14 cellular contexts compared by ENCODE assay signal in the genomic region with DNA sequence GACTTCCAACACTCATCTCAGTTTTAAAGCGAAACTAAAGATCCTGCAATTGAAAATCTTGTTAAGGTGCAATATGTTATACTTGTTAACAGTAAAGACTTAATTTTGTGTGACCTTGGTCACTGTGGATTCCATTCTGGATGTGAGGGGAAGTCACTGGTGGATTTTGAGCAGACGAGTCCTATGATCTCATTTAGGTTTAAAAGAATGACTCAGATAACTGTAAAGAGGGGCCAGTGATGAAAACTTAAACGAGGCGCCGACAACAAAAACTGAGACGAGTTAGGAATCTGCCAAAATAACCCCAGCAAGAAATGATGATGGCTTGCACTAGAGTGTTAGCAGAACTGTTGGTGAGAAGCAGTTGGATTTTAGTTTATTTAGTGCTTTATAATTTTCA. TPM values are rescaled to one million over a fixed set of nuclear protein-coding genes. Genes with fewer than 3 reads are reported as not detected.
A peak's percentile ranks its signal among the peaks of the same experiment; 100 is the strongest.
DNase-seq lines count a peak whose midpoint lies in the region; ATAC-seq and TF ChIP-seq lines count a peak whose summit lies in the region.
"Had no signal": no experiment of that assay in that cellular context is flagged by ENCODE, and none has a peak within 500 bp of the region (broad histone marks: within the 10 kb centered on the region; RNA-seq: fewer than 3 reads in every experiment).

No MANE protein-coding gene starts in this region.

- H3K36me3 Mint-ChIP-seq in chondrocyte (ENCODE audit: low read depth) (peaks cover 3% of the 10 kb centered on the region), osteocyte (ENCODE audit: unreplicated experiment) (peaks cover 6% of the 10 kb centered on the region)
- peaks cover 11% of the 10 kb centered on the region for H3K36me3 Mint-ChIP-seq in activated CD4-positive, alpha-beta memory T cell treated with anti-CD3 and anti-CD28 coated beads for 36 hours

- TF ChIP-seq CTCF in chondrocyte (IDR thresholded peaks at IDR 0.05) (no peak), osteocyte (IDR thresholded peaks at IDR 0.05) (no peak), A673 (conservative IDR thresholded peaks at IDR 0.05; ENCODE audit: low read depth, low read length) (no peak)

- peaks cover 29% of the 10 kb centered on the region for H3K4me1 ChIP-seq in A673 (ENCODE audit: insufficient read depth, low read length, poor library complexity, severe bottlenecking)
- H3K4me1 ChIP-seq: Peyer's patch had no signal

- peaks cover 8% of the 10 kb centered on the region for H3K9me3 ChIP-seq in A673 (ENCODE audit: low read depth, low read length, poor library complexity, severe bottlenecking)

- H3K27me3 Mint-ChIP-seq in chondrocyte (ENCODE audit: low read depth) (no peaks in the 10 kb centered on the region), osteocyte (ENCODE audit: unreplicated experiment) (no peaks in the 10 kb centered on the region)
- H3K27me3 Mint-ChIP-seq in activated CD4-positive, alpha-beta memory T cell treated with anti-CD3 and anti-CD28 coated beads for 36 hours = no peaks in the 10 kb centered on the region
- H3K27me3 Mint-ChIP-seq: T-helper 17 cell had no signal

- CTCF ChIA-PET in A673 (lab: Charles Lee) = no interaction called here
- CTCF ChIA-PET in activated CD4-positive, alpha-beta memory T cell treated with anti-CD3 and anti-CD28 coated beads for 36 hours (lab: Charles Lee) = no interaction called here

- no peaks in the 10 kb centered on the region for H3K36me3 ChIP-seq in A673 (ENCODE audit: insufficient read depth, low read length, poor library complexity, severe bottlenecking)
- H3K36me3 ChIP-seq: Peyer's patch had no signal

- peaks cover 3% of the 10 kb centered on the region for H3K9me3 Mint-ChIP-seq in chondrocyte (ENCODE audit: low read depth)
- peaks cover 6% of the 10 kb centered on the region for H3K9me3 Mint-ChIP-seq in osteocyte (ENCODE audit: unreplicated experiment)
- H3K9me3 Mint-ChIP-seq in activated CD4-positive, alpha-beta memory T cell treated with anti-CD3 and anti-CD28 coated beads for 36 hours = peaks cover 6% of the 10 kb centered on the region

- H3K27me3 ChIP-seq in A673 (replicated peaks; ENCODE audit: insufficient read depth, low read depth, low read length, poor library complexity) = no peaks in the 10 kb centered on the region
- H3K27me3 ChIP-seq: Peyer's patch had no signal

- ATAC-seq in HG02763 (IDR thresholded peaks at IDR 0.05; ENCODE audit: unreplicated experiment) = no peak
- ATAC-seq: T-helper 17 cell had no signal

- H3K4me1 Mint-ChIP-seq in chondrocyte (ENCODE audit: low read depth) (peaks cover 64% of the 10 kb centered on the region), osteocyte (ENCODE audit: unreplicated experiment) (peaks cover 34% of the 10 kb centered on the region)
- H3K4me1 Mint-ChIP-seq in activated CD4-positive, alpha-beta memory T cell treated with anti-CD3 and anti-CD28 coated beads for 36 hours (ENCODE audit: low read depth) = no peaks in the 10 kb centered on the region

- BruUV-seq in A673 (replicated peaks; lab: Mats Ljungman, UMichigan) = no TSS peak

- peak; percentile 30 for DNase-seq in Daoy (ENCODE audit: low read depth)
- peak; percentile 44 for DNase-seq in MV-4-11 (lab: John Stamatoyannopoulos, UW)
- DNase-seq in chondrocyte (ENCODE audit: low spot score) = no peak
- no peak for DNase-seq in osteocyte (ENCODE audit: extremely low spot score, unreplicated experiment)
- no peak for DNase-seq in A673 (ENCODE audit: low spot score)
- DNase-seq in foreskin melanocyte = no peak
- no peak for DNase-seq in activated CD4-positive, alpha-beta memory T cell treated with anti-CD3 and anti-CD28 coated beads for 36 hours
- DNase-seq: activated CD4-positive, alpha-beta T cell treated with anti-CD3 and anti-CD28 coated beads for 4 hours; cortex of kidney; DMS53; NCI-H1092 treated with DMSO at 0.1 percent for 48 hours; Peyer's patch; T-helper 17 cell had no signal

- intact Hi-C loops in A673 (cut with micrococcal nuclease; ENCODE audit: unreplicated experiment) = no loop called here
- intact Hi-C loops in activated CD4-positive, alpha-beta memory T cell treated with anti-CD3 and anti-CD28 coated beads for 36 hours (cut with micrococcal nuclease) = no loop called here

- no peak overlapping the region for H3K27ac ChIP-seq in A673 (ENCODE audit: low read depth, low read length, poor library complexity, severe bottlenecking)
- H3K27ac ChIP-seq: Peyer's patch had no signal

- H3K4me3 Mint-ChIP-seq in chondrocyte (ENCODE audit: unreplicated experiment) (peak overlapping the region; percentile 46), osteocyte (ENCODE audit: unreplicated experiment) (no peak overlapping the region)
- no peak overlapping the region for H3K4me3 Mint-ChIP-seq in activated CD4-positive, alpha-beta memory T cell treated with anti-CD3 and anti-CD28 coated beads for 36 hours
- H3K4me3 Mint-ChIP-seq: T-helper 17 cell had no signal

- H3K4me3 ChIP-seq in A673 (ENCODE audit: low read depth, low read length, poor library complexity, severe bottlenecking) = no peak overlapping the region
- H3K4me3 ChIP-seq: Peyer's patch had no signal

- POLR2A ChIA-PET in A673 (lab: Charles Lee; ENCODE audit: low non-redundant PET) = no interaction called here
- POLR2A ChIA-PET in activated CD4-positive, alpha-beta memory T cell treated with anti-CD3 and anti-CD28 coated beads for 36 hours (lab: Charles Lee) = no interaction called here

- H3K27ac Mint-ChIP-seq in chondrocyte (ENCODE audit: unreplicated experiment) (peak overlapping the region; percentile 96), osteocyte (ENCODE audit: unreplicated experiment) (peak overlapping the region; percentile 1)
- H3K27ac Mint-ChIP-seq in activated CD4-positive, alpha-beta memory T cell treated with anti-CD3 and anti-CD28 coated beads for 36 hours = no peak overlapping the region
- H3K27ac Mint-ChIP-seq: T-helper 17 cell had no signal

RNA-seq across cellular contexts. Expression of a gene that starts 56.5 kb away (rescaled TPM):
- total RNA-seq in Daoy (2014; rRNA removed; shearing (Covaris generic)) = 12.1 and 17.0 TPM in 2 replicates
- total RNA-seq in chondrocyte (28.5 to 36.3 TPM (median 35.8 TPM) in 3 replicates), osteocyte (27.4 and 27.6 TPM in 2 replicates), A673 (2021) (28.4 and 30.7 TPM in 2 replicates)
- 10 to 100 TPM; 21.5 to 22.6 TPM for total RNA-seq in activated CD4-positive, alpha-beta memory T cell treated with anti-CD3 and anti-CD28 coated beads for 36 hours

RNA-seq across cellular contexts. Expression of a gene that starts 58.4 kb away (rescaled TPM):
- total RNA-seq in Daoy (2014; rRNA removed; shearing (Covaris generic)) = 14.2 and 22.4 TPM in 2 replicates
- 21.3 to 27.7 TPM (median 25.0 TPM) in 3 replicates for total RNA-seq in chondrocyte
- total RNA-seq in osteocyte = 23.1 and 23.5 TPM in 2 replicates
- 13.4 and 15.9 TPM in 2 replicates for total RNA-seq in A673 (2021)
- total RNA-seq in activated CD4-positive, alpha-beta memory T cell treated with anti-CD3 and anti-CD28 coated beads for 36 hours = 1 to 10 TPM; 2.8 to 4.1 TPM

Comparison
In these comparisons a context has a peak if more than half of its experiments do, and no peak if none do; other contexts are left out.
1. DNase-seq: peak in Daoy (single experiment) and MV-4-11 (single experiment); none in chondrocyte (single experiment), osteocyte (single experiment), A673 (single experiment), foreskin melanocyte (single experiment) and activated CD4-positive, alpha-beta memory T cell treated with anti-CD3 and anti-CD28 coated beads for 36 hours (single experiment).